Comparison of ENCODE assay signal across 25 cellular contexts in the genomic region with DNA sequence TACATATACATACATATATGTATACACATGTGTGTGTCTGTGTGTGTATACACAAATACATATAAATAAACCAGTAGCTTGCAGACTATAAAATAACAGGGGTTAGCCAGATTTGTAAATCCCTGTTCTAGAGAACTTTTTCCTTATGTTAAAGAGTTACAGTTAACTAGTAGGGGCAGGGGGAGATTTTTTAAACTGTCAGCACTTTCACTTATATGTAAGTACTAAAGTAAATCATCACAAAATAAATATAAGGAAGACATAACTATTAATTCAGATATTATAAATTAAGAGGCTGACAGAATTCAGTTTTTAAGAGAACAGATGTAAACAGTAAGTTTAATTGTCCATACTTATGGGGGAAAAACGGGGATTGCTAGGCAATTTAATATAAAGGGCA.
"Had no signal": no experiment of that assay in that cellular context is flagged by ENCODE, and none has a peak within 500 bp of the region (broad histone marks: within the 10 kb centered on the region; RNA-seq: fewer than 3 reads in every experiment).

No MANE protein-coding gene starts in this region.

- H3K4me3 ChIP-seq: colonic mucosa, esophagus squamous epithelium, gastrocnemius medialis, heart right ventricle, left lung, lower lobe of right lung, mucosa of descending colon had no signal

- H3K27ac ChIP-seq: colonic mucosa, epithelial cell of prostate, esophagus squamous epithelium, gastrocnemius medialis, heart right ventricle, left lung, lower lobe of right lung had no signal

- FAIRE-seq: endometrium, islet of Langerhans, keratinocyte had no signal

- H3K36me3 ChIP-seq: colonic mucosa had no signal

- DNase-seq: colonic mucosa; cortex of kidney; effector CD8-positive, alpha-beta T cell; effector memory CD8-positive, alpha-beta T cell; endodermal cell; erythroblast; esophagus squamous epithelium; foreskin fibroblast; foreskin melanocyte; gastrocnemius medialis; glutamatergic neuron; head of caudate nucleus; heart right ventricle; hippocampal formation; left cardiac atrium; left lung; left ventricle myocardium superior; lower lobe of right lung; mesenchymal stem cell; mucosa of descending colon had no signal

- ATAC-seq: effector memory CD8-positive, alpha-beta T cell; esophagus mucosa; gastrocnemius medialis; heart right ventricle; left cardiac atrium; left lung; left ventricle myocardium superior; lower lobe of right lung; mucosa of descending colon had no signal

- H3K4me1 ChIP-seq: colonic mucosa, esophagus squamous epithelium had no signal

- H3K27me3 ChIP-seq: colonic mucosa, esophagus squamous epithelium, gastrocnemius medialis, heart right ventricle, left lung had no signal

- H3K9me3 ChIP-seq: colonic mucosa, esophagus squamous epithelium, gastrocnemius medialis, heart right ventricle, left lung, lower lobe of right lung, mucosa of descending colon had no signal
